Comparison of ENCODE assay signal across 23 cellular contexts in the genomic region with DNA sequence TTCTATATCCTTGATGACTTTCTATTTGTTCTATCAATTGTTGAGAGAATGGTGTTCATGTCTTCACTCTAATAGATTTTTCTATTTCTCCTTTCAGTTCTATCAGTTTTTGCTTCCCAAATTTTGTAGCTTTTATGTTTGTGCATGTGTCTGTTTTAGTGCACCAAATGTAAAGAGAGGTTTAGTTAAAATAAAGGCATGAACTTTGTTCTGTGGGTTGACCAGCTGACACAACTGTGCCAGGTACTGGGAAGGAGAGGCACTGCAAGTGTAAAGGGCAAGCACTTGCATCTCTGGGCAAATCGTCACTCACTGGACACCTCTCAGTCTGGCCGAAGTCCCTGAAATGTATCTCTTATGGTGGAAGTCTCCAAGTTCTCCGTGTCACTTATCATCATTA.
"Had no signal": no experiment of that assay in that cellular context is flagged by ENCODE, and none has a peak within 500 bp of the region (broad histone marks: within the 10 kb centered on the region; RNA-seq: fewer than 3 reads in every experiment).

No MANE protein-coding gene starts in this region.

- H3K27me3 ChIP-seq: brain microvascular endothelial cell had no signal

- H3K4me3 ChIP-seq: SK-N-MC had no signal

- H3K27ac ChIP-seq: brain microvascular endothelial cell, SK-N-MC had no signal

- DNase-seq: activated B cell treated with CpG ODN at 0.5 μM for 24 hours; activated CD4-positive, alpha-beta memory T cell treated with anti-CD3 and anti-CD28 coated beads, Interleukin-2, amount 10 ng/mL, durations not matched to agents 7 days and 5 days; activated CD4-positive, alpha-beta T cell treated with anti-CD3 and anti-CD28 coated beads for 1 hour; activated CD4-positive, alpha-beta T cell treated with anti-CD3 and anti-CD28 coated beads, Interleukin-2, amount 10 ng/mL, durations not matched to agents 24 days and 14 days; activated gamma-delta T cell; activated naive CD4-positive, alpha-beta T cell treated with anti-CD3 and anti-CD28 coated beads for 36 hours; activated T-cell treated with anti-CD3 and anti-CD28 coated beads for 4 hours; activated T-cell treated with anti-CD3 and anti-CD28 coated beads, Interleukin-2, amount 50 U/mL, for 48 hours; amygdala; brain microvascular endothelial cell; Kasumi-1; KBM-7; NCI-H146; NCI-H187 treated with DMSO at 0.1 percent for 48 hours; NCI-H2081 treated with DMSO at 0.1 percent for 48 hours; NCI-H446; NCI-H524; PC-3; T-cell; T-helper 2 cell; T1000 had no signal

- ATAC-seq: activated T-helper 17 cell treated with anti-CD3 and anti-CD28 coated beads, Interleukin-2, amount 50 U/mL, for 72 hours; PC-3; T-cell had no signal

- H3K36me3 ChIP-seq: brain microvascular endothelial cell had no signal
